12 cellular contexts compared by ENCODE assay signal in genomic region chr9:95035846-95036245, GRCh38.
"Had no signal": no experiment of that assay in that cellular context is flagged by ENCODE, and none has a peak within 500 bp of the region (broad histone marks: within the 10 kb centered on the region; RNA-seq: fewer than 3 reads in every experiment).

No MANE protein-coding gene starts in this region.

- H3K4me3 ChIP-seq: heart left ventricle, right lobe of liver, suprapubic skin had no signal

- H3K9me3 ChIP-seq: heart left ventricle, right lobe of liver, suprapubic skin had no signal

- H3K27ac ChIP-seq: right lobe of liver had no signal

- ATAC-seq: heart left ventricle, left lobe of liver, natural killer cell, right lobe of liver had no signal

- DNase-seq: activated CD4-positive, alpha-beta T cell treated with anti-CD3 and anti-CD28 coated beads, Interleukin-2, amount 10 ng/mL, durations not matched to agents 7 days and 5 days; activated CD8-positive, alpha-beta memory T cell treated with anti-CD3 and anti-CD28 coated beads for 24 hours; activated naive CD4-positive, alpha-beta T cell treated with Interleukin-2 at 50 U/mL for 16 hours; erythroblast; heart left ventricle; islet precursor cell; natural killer cell; right lobe of liver; stimulated activated CD4-positive, alpha-beta T cell treated with anti-CD3 and anti-CD28 coated beads, Interleukin-12 subunit alpha, Interleukin-12 subunit beta, amount 100 ng/mL, for 4 hours; stimulated activated naive CD4-positive, alpha-beta T cell treated with Interleukin-2 at 50 U/mL for 16 hours had no signal

- H3K27me3 ChIP-seq: heart left ventricle, right lobe of liver, suprapubic skin had no signal
